8 cellular contexts compared by ENCODE assay signal in the genomic region with DNA sequence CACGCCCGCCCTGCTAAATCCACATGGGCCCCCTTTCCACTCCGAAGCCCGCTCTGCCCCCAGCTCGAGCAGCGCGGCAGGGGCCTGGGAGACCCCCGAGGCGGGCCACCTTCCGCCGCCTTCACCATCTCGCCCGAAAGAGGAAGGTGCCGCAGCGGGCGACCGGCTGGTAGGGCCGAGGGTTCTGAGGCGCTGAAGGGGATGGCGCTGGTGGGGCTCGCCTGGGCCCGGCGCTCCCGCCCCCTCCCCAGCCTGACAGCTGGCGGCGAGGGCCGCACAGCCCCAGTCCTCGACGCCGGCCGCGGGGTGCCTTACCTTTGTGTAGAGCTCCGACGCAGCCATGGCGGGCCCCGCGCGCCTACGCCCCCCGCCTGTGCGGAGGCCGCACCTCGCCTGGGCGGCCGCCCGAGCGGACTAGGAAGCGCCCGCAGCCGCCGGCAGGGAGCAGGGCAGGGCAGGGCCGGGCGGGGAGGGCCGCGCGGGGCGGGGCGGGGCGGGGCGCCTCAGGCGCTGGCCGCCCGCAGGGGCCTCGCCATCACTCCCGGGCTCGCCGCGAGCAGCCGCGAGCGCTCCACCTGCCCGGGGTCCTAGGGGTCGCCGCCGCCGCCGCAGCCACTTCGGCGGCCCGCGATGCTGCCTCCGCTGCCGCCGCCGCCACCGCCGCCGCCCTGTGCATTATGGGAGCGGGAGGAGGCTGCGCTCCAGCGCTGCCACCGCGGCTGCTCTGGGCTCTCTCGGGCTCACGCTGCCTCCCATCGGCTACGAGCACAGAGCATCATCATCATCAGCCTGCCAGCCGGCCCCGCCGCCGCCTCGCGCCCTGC. TPM values are rescaled to one million over a fixed set of nuclear protein-coding genes. Genes with fewer than 3 reads are reported as not detected.
DNase-seq lines count a peak whose midpoint lies in the region; ATAC-seq and TF ChIP-seq lines count a peak whose summit lies in the region.

MYO5A (minus strand) TSS at position 416 of the 824 bp plus-strand sequence; CDS start at position 342, 74 bp downstream.

- CTCF ChIA-PET in RWPE1 (lab: Yijun Ruan, JAX): interaction anchor here (0.5 to 1.0 kb wide), 5 partner anchors 36 to 197 kb away, joined by 3 to 5 read pairs (median 3); no protein-coding TSS in a partner anchor

- peak; percentile 80 for ATAC-seq in GM21367 (IDR thresholded peaks at IDR 0.05; ENCODE audit: unreplicated experiment)

- POLR2A ChIA-PET in RWPE1 (lab: Yijun Ruan, JAX; ENCODE audit: low non-redundant PET): no interaction called here

- no peak within 1 kb of the TSS for H2AK5ac ChIP-seq in neuronal stem cell (ENCODE audit: low read depth, low read length)

- H3K23ac ChIP-seq in neuronal stem cell (ENCODE audit: low read depth, low read length, poor library complexity): peak within 1 kb of the TSS; percentile 31

- H3K79me1 ChIP-seq in neuronal stem cell (ENCODE audit: low read depth, low read length): peaks cover 1% of the 10 kb centered on the region

- H3K9ac ChIP-seq in neuronal stem cell (ENCODE audit: low read depth, low read length, poor library complexity): peak within 1 kb of the TSS; percentile 75

- H3K4ac ChIP-seq in neuronal stem cell (ENCODE audit: low read length): no peak within 1 kb of the TSS

- DNase-seq in DMS53 treated with DMSO at 0.1 percent for 48 hours (lab: John Stamatoyannopoulos, UW; ENCODE audit: unreplicated experiment) (peak; percentile 17), HT1080 (ENCODE audit: low read depth) (peak; percentile 78), RWPE1 (ENCODE audit: low spot score) (peak; percentile 76), foreskin fibroblast (peak; percentile 81 to 94), neuronal stem cell (ENCODE audit: low spot score) (peak; percentile 74)
- peak; percentile 93 for DNase-seq in activated effector memory CD4-positive, alpha-beta T cell treated with anti-CD3 and anti-CD28 coated beads, Interleukin-2, amount 50 U/mL, for 16 hours

- H3K4me1 ChIP-seq in neuronal stem cell (ENCODE audit: control insufficient read depth in 2 of 2, insufficient read depth in 1 of 2, low read depth in 1 of 2, low read length in 2 of 2): peaks cover 3 to 5% of the 10 kb centered on the region in 2 donors

- TF ChIP-seq CTCF in RWPE1 (conservative IDR thresholded peaks at IDR 0.05; ENCODE audit: low read depth) (peak; percentile 57), foreskin fibroblast (IDR thresholded peaks at IDR 0.05; ENCODE audit: low read depth, low read length) (no peak), subcutaneous adipose tissue (IDR thresholded peaks at IDR 0.05; ENCODE audit: low read depth) (no peak)

- H3K4me3 ChIP-seq in foreskin fibroblast (ENCODE audit: low read depth in 1 of 2, low read length in 2 of 2): peak within 1 kb of the TSS; percentile 76 to 78
- H3K4me3 ChIP-seq in neuronal stem cell (ENCODE audit: low read length in 2 of 2): peak within 1 kb of the TSS; percentile 60 to 90

- H3K27me3 ChIP-seq in neuronal stem cell (ENCODE audit: control insufficient read depth in 3 of 3, insufficient read depth in 3 of 3, low read depth in 1 of 3, low read length in 3 of 3): peaks cover 0 to 35% (median 12%) of the 10 kb centered on the region in 3 experiments

- H2AFZ ChIP-seq in neuronal stem cell (ENCODE audit: low read length): peak within 1 kb of the TSS; percentile 100

- H3K18ac ChIP-seq in neuronal stem cell (ENCODE audit: low read length): peak within 1 kb of the TSS; percentile 92

- H3K9me3 ChIP-seq in neuronal stem cell (replicated peaks in 1 of 2; ENCODE audit: control insufficient read depth in 2 of 2, insufficient read depth in 1 of 2, low read depth in 1 of 2, low read length in 2 of 2): peaks cover 0 to 6% of the 10 kb centered on the region in 2 donors

- peak within 1 kb of the TSS; percentile 57 for H2BK5ac ChIP-seq in neuronal stem cell (ENCODE audit: low read length)

- no peak within 1 kb of the TSS for H4K91ac ChIP-seq in neuronal stem cell (ENCODE audit: low read depth, low read length, poor library complexity)

- no CpG with 5 or more reads among the region's 103 CpGs for WGBS in neuronal stem cell (ENCODE audit: extremely low coverage in 2 of 2, insufficient read length in 2 of 2, insufficient replicate concordance in 1 of 2), 2 donors

- H2BK15ac ChIP-seq in neuronal stem cell (ENCODE audit: low read length): peak within 1 kb of the TSS; percentile 61

- H2BK12ac ChIP-seq in neuronal stem cell (ENCODE audit: low read length): no peak within 1 kb of the TSS

- H3K27ac ChIP-seq in RWPE1 (peak within 1 kb of the TSS; percentile 73), neuronal stem cell (replicated peaks; ENCODE audit: low read length) (peak within 1 kb of the TSS; percentile 54)

- H3K36me3 ChIP-seq in neuronal stem cell (replicated peaks in 1 of 2; ENCODE audit: control insufficient read depth in 2 of 2, insufficient read depth in 2 of 2, low read length in 2 of 2): no peaks in the 10 kb centered on the region

- H2BK120ac ChIP-seq in neuronal stem cell (ENCODE audit: low read depth, low read length): peak within 1 kb of the TSS; percentile 18

- no peak within 1 kb of the TSS for H4K8ac ChIP-seq in neuronal stem cell (ENCODE audit: low read depth, low read length)

- peak within 1 kb of the TSS; percentile 57 for H3K14ac ChIP-seq in neuronal stem cell (ENCODE audit: low read length)

- H3K4me2 ChIP-seq in neuronal stem cell (ENCODE audit: insufficient read depth, low read length, poor library complexity, severe bottlenecking): peak within 1 kb of the TSS; percentile 96

RNA-seq across cellular contexts. Expression of gene MYO5A, which starts in this region (rescaled TPM):
- total RNA-seq in HT1080 (2014; rRNA removed; shearing (Covaris generic)): 31.3 and 33.7 TPM in 2 replicates
- polyA plus RNA-seq in HT1080 (2015; cell fraction: cytosol; rRNA removed): 20.0 and 23.8 TPM in 2 replicates
- polyA plus RNA-seq in HT1080 (2015; cell fraction: nucleus; rRNA removed): 26.9 and 32.4 TPM in 2 replicates
- polyA plus RNA-seq in neuronal stem cell (2013, experiment 1 of 2): 10.3 TPM
- 11.1 TPM for polyA plus RNA-seq in neuronal stem cell (2013, experiment 2 of 2)
- 100 to 1,000 TPM in 2 of 4 donors, 10 to 100 TPM in 2; 54.6 to 121 (median 99.4) TPM for total RNA-seq in subcutaneous adipose tissue

Comparison
In these comparisons a context has a peak if more than half of its experiments do, and no peak if none do; other contexts are left out.
1. Peak in every context shown above with its lines: DNase-seq, ATAC-seq, H3K4me3 ChIP-seq and H3K27ac ChIP-seq.
2. DNase-seq: peak in every context shown above with its lines; median percentile 93 in activated effector memory CD4-positive, alpha-beta T cell treated with anti-CD3 and anti-CD28 coated beads, Interleukin-2, amount 50 U/mL, for 16 hours; 88 in foreskin fibroblast; 78 in HT1080; 76 in RWPE1; 74 in neuronal stem cell; 17 in DMS53 treated with DMSO at 0.1 percent for 48 hours.